ENCODE assay signal across 13 cellular contexts in genomic region chr11:93585758-93586157, GRCh38. TPM values are rescaled to one million over a fixed set of nuclear protein-coding genes. Genes with fewer than 3 reads are reported as not detected.
DNase-seq lines count a peak whose midpoint lies in the region; TF ChIP-seq lines count a peak whose summit lies in the region.
"Had no signal": no experiment of that assay in that cellular context is flagged by ENCODE, and none has a peak within 500 bp of the region (broad histone marks: within the 10 kb centered on the region; RNA-seq: fewer than 3 reads in every experiment).

No MANE protein-coding gene starts in this region.

- DNase-seq in ELR (ENCODE audit: low read depth) (peak; percentile 41), SHP77 treated with DMSO at 0.1 percent for 48 hours (lab: John Stamatoyannopoulos, UW) (peak; percentile 29), foreskin fibroblast (peak; percentile 31 to 52), renal cortical epithelial cell (ENCODE audit: low read depth) (peak; percentile 93), MV-4-11 (lab: John Stamatoyannopoulos, UW) (no peak), T-helper 1 cell (no peak), ecto neural progenitor cell (ENCODE audit: low spot score) (no peak), BE2C (no peak)
- DNase-seq: NCI-H1417 treated with DMSO at 0.1 percent for 48 hours, T-helper 2 cell, tibial artery had no signal

- H3K4me3 ChIP-seq in foreskin fibroblast (ENCODE audit: low read depth in 1 of 2, low read length in 2 of 2) (no peak overlapping the region), BE2C (ENCODE audit: low read depth, low read length) (no peak overlapping the region)
- H3K4me3 ChIP-seq: ascending aorta, lung, tibial artery had no signal

- H3K27me3 ChIP-seq in BE2C = no peaks in the 10 kb centered on the region
- H3K27me3 ChIP-seq: ascending aorta, tibial artery had no signal

- no peaks in the 10 kb centered on the region; the same call in 1 of the 2 replicates for H3K9me3 ChIP-seq in BE2C
- H3K9me3 ChIP-seq: ascending aorta, tibial artery had no signal

- no peaks in the 10 kb centered on the region for H3K4me1 ChIP-seq in BE2C
- H3K4me1 ChIP-seq: ascending aorta, tibial artery had no signal

- no peaks in the 10 kb centered on the region for H3K36me3 ChIP-seq in BE2C
- H3K36me3 ChIP-seq: ascending aorta, tibial artery had no signal

- TF ChIP-seq CTCF in foreskin fibroblast (IDR thresholded peaks at IDR 0.05; ENCODE audit: low read depth, low read length) (no peak), BE2C (IDR thresholded peaks at IDR 0.05; ENCODE audit: low read depth, low read length) (no peak)

RNA-seq across cellular contexts. Expression of gene SMCO4, which starts 42.6 kb away (rescaled TPM):
- 15.6 and 17.5 TPM in 2 replicates for total RNA-seq in renal cortical epithelial cell
- 83.5 TPM for polyA plus RNA-seq in BE2C (2012; ENCODE audit: insufficient read depth, insufficient read length, low read depth)

Comparison
In these comparisons a context has a peak if more than half of its experiments do, and no peak if none do; other contexts are left out.
1. DNase-seq: peak in ELR (single experiment), SHP77 treated with DMSO at 0.1 percent for 48 hours (single experiment), foreskin fibroblast (2 of 2) and renal cortical epithelial cell (single experiment); none in MV-4-11 (single experiment), T-helper 1 cell (0 of 5), ecto neural progenitor cell (single experiment) and BE2C (single experiment).